In genomic region chr5:51632027-51632426, GRCh38 we compare ENCODE assay signal across 6 cellular contexts.
"Had no signal": no experiment of that assay in that cellular context is flagged by ENCODE, and none has a peak within 500 bp of the region (broad histone marks: within the 10 kb centered on the region; RNA-seq: fewer than 3 reads in every experiment).

No MANE protein-coding gene starts in this region.

- H3K4me3 Mint-ChIP-seq: GM23338, H9, IgD-negative memory B cell had no signal

- ATAC-seq: GM23338, HepG2 had no signal

- H3K4me1 Mint-ChIP-seq: GM23338, IgD-negative memory B cell had no signal

- H3K27me3 Mint-ChIP-seq: IgD-negative memory B cell had no signal

- H3K27ac ChIP-seq: HL-60 had no signal

- DNase-seq: H9, HCEC 1CT had no signal

- H3K36me3 Mint-ChIP-seq: IgD-negative memory B cell had no signal

- H3K4me3 ChIP-seq: GM23338 had no signal

- H3K27ac Mint-ChIP-seq: GM23338, H9, IgD-negative memory B cell had no signal
